Comparison of ENCODE assay signal across 10 cellular contexts in genomic region chr19:38331728-38332127, GRCh38. TPM values are rescaled to one million over a fixed set of nuclear protein-coding genes. Genes with fewer than 3 reads are reported as not detected.
"Had no signal": no experiment of that assay in that cellular context is flagged by ENCODE, and none has a peak within 500 bp of the region (broad histone marks: within the 10 kb centered on the region; RNA-seq: fewer than 3 reads in every experiment).

No MANE protein-coding gene starts in this region.

- H3K4me2 ChIP-seq: KMS-11 had no signal

- H3K4me1 ChIP-seq: HAP-1 had no signal

- H3K9me3 ChIP-seq: HAP-1 had no signal

- H3K4me3 ChIP-seq: GM23248, HAP-1 had no signal

- H3K9ac ChIP-seq: GM23248, KMS-11 had no signal

- DNase-seq: GM23248, GOT3, H7, IMR-90, KBM-7 had no signal

- ATAC-seq: HCT116 had no signal

- H3K27ac ChIP-seq: GM23248, HL-60, KMS-11 had no signal

- H2AFZ ChIP-seq: GM23248 had no signal

RNA-seq across cellular contexts. Expression of gene CATSPERG, which starts 3.9 kb away (rescaled TPM):
- total RNA-seq: GM23248 had no signal

RNA-seq across cellular contexts. Expression of gene KCNK6, which starts 12.1 kb away (rescaled TPM):
- total RNA-seq: H4 had no signal

RNA-seq across cellular contexts. Expression of gene C19orf33, which starts 27.7 kb away (rescaled TPM):
- total RNA-seq: GM23248, H4, IMR-90 had no signal
- polyA plus RNA-seq: GM23248 had no signal
